Comparison of ENCODE assay signal across 2 cellular contexts in genomic region chr6:60765331-60765730, GRCh38.
DNase-seq lines count a peak whose midpoint lies in the region; ATAC-seq and TF ChIP-seq lines count a peak whose summit lies in the region.
"Not testable (repeated sequence)": the region's sequence is repeated elsewhere in the genome, so short reads cannot be mapped to it uniquely, and the experiment has no call there.

No MANE protein-coding gene starts in this region.

- not testable (repeated sequence) for TF ChIP-seq CTCF in mucosa of descending colon (IDR thresholded peaks at IDR 0.05)

- ATAC-seq in left colon (peak; percentile 93), mucosa of descending colon (peak; percentile 91)

- not testable (repeated sequence) for H3K4me1 ChIP-seq in mucosa of descending colon (ENCODE audit: low read depth)

- intact Hi-C loops in left colon (cut with DNase I, micrococcal nuclease); mucosa of descending colon (cut with DNase I, micrococcal nuclease): not testable (repeated sequence)

- DNase-seq in left colon, mucosa of descending colon: not testable (repeated sequence)

- H3K9me3 ChIP-seq in mucosa of descending colon = not testable (repeated sequence)

- H3K36me3 ChIP-seq in mucosa of descending colon (ENCODE audit: low read depth) = not testable (repeated sequence)

- H3K4me3 ChIP-seq in mucosa of descending colon = not testable (repeated sequence)
